1 cellular context compared by ENCODE assay signal in the genomic region with DNA sequence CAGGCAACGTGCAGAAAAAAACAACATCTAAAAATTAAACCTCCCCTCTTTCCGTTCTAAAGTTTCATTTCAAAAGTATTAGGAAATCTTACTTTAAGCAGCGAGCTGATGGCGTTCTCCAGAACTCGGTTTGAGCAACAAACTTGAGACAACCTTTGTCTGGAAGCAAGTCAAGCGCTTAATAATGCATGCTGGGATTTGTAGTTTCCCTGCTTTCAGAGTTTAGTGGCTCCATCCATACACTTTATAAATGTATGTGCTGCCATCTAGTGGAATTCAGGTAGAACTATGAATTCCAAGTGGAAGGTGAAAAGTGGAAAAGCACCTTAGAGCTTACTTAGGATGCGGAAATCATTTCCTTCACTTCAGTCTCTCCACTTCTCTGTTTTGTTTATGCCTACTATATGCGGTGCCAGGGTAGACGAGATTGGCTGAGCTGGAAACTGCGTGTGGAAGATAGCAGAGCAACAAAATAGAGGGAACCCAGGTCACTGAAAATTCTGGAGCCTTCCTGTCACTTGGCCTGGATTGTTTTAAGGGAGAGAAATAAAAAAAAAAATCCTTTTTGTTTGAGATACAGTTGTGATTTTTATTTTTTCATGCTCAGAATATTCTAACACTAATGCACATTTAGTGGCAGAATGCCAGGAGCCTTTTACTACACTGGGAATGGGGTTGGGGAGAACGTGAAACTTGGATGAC.
TF ChIP-seq lines count a peak whose summit lies in the region.

A gene (minus strand): TSS at position 144 of the 702 bp plus-strand sequence. CDS start 3,580 bp downstream, outside the sequence.

TF ChIP-seq in HepG2, 621 proteins besides CTCF, POLR2A, EP300 and RAD21 (continued from another document):
- TF ChIP-seq NFE2L1 (CRISPR knock-in tag; IDR thresholded peaks at IDR 0.05; ENCODE audit: borderline replicate concordance), result no peak
- no peak for TF ChIP-seq ZNF543 (CRISPR knock-in tag; IDR thresholded peaks at IDR 0.05)
- no peak for TF ChIP-seq ZSCAN29 (CRISPR knock-in tag; conservative IDR thresholded peaks at IDR 0.05)
- no peak for TF ChIP-seq ZNF230 (CRISPR knock-in tag; IDR thresholded peaks at IDR 0.05)
- TF ChIP-seq YEATS4 (CRISPR knock-in tag; IDR thresholded peaks at IDR 0.05; ENCODE audit: borderline replicate concordance), result 0 out of 2 replicates have a peak, but pooled peaks have one; percentile 37
- no peak for TF ChIP-seq SMAD1 (CRISPR knock-in tag; IDR thresholded peaks at IDR 0.05; ENCODE audit: borderline replicate concordance, low read depth)
- 0 out of 2 replicates have a peak, but pooled peaks have one; percentile 17 for TF ChIP-seq ELF3 (CRISPR knock-in tag; IDR thresholded peaks at IDR 0.05)
- TF ChIP-seq ZFY (CRISPR knock-in tag; IDR thresholded peaks at IDR 0.05), result 0 out of 2 replicates have a peak, but pooled peaks have one; percentile 26
- TF ChIP-seq ZNF572 (CRISPR knock-in tag; IDR thresholded peaks at IDR 0.05), result no peak
- TF ChIP-seq, protein P1, sequence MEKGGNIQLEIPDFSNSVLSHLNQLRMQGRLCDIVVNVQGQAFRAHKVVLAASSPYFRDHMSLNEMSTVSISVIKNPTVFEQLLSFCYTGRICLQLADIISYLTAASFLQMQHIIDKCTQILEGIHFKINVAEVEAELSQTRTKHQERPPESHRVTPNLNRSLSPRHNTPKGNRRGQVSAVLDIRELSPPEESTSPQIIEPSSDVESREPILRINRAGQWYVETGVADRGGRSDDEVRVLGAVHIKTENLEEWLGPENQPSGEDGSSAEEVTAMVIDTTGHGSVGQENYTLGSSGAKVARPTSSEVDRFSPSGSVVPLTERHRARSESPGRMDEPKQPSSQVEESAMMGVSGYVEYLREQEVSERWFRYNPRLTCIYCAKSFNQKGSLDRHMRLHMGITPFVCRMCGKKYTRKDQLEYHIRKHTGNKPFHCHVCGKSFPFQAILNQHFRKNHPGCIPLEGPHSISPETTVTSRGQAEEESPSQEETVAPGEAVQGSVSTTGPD (CRISPR knock-in tag; IDR thresholded peaks at IDR 0.05), result no peak
- TF ChIP-seq ZNF672 (CRISPR knock-in tag; IDR thresholded peaks at IDR 0.05), result no peak
- no peak for TF ChIP-seq ZNF12 (CRISPR knock-in tag; IDR thresholded peaks at IDR 0.05)
- peak; percentile 52 for TF ChIP-seq SOX5 (CRISPR knock-in tag; IDR thresholded peaks at IDR 0.05; ENCODE audit: borderline replicate concordance)
- TF ChIP-seq ZNF564 (CRISPR knock-in tag; IDR thresholded peaks at IDR 0.05), result no peak
- TF ChIP-seq, protein P2, sequence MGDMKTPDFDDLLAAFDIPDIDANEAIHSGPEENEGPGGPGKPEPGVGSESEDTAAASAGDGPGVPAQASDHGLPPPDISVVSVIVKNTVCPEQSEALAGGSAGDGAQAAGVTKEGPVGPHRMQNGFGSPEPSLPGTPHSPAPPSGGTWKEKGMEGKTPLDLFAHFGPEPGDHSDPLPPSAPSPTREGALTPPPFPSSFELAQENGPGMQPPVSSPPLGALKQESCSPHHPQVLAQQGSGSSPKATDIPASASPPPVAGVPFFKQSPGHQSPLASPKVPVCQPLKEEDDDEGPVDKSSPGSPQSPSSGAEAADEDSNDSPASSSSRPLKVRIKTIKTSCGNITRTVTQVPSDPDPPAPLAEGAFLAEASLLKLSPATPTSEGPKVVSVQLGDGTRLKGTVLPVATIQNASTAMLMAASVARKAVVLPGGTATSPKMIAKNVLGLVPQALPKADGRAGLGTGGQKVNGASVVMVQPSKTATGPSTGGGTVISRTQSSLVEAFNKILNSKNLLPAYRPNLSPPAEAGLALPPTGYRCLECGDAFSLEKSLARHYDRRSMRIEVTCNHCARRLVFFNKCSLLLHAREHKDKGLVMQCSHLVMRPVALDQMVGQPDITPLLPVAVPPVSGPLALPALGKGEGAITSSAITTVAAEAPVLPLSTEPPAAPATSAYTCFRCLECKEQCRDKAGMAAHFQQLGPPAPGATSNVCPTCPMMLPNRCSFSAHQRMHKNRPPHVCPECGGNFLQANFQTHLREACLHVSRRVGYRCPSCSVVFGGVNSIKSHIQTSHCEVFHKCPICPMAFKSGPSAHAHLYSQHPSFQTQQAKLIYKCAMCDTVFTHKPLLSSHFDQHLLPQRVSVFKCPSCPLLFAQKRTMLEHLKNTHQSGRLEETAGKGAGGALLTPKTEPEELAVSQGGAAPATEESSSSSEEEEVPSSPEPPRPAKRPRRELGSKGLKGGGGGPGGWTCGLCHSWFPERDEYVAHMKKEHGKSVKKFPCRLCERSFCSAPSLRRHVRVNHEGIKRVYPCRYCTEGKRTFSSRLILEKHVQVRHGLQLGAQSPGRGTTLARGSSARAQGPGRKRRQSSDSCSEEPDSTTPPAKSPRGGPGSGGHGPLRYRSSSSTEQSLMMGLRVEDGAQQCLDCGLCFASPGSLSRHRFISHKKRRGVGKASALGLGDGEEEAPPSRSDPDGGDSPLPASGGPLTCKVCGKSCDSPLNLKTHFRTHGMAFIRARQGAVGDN (CRISPR knock-in tag; IDR thresholded peaks at IDR 0.05), result no peak
- peak; percentile 67 for TF ChIP-seq TEAD3 (CRISPR knock-in tag; optimal IDR thresholded peaks at IDR 0.05; ENCODE audit: borderline replicate concordance)
- TF ChIP-seq ZNF773 (CRISPR knock-in tag; IDR thresholded peaks at IDR 0.05; ENCODE audit: borderline replicate concordance), result no peak
- TF ChIP-seq SMAD9 (CRISPR knock-in tag; IDR thresholded peaks at IDR 0.05), result no peak
- TF ChIP-seq GATAD1 (CRISPR knock-in tag; IDR thresholded peaks at IDR 0.05), result 0 out of 2 replicates have a peak, but pooled peaks have one; percentile 39
